15 cellular contexts compared by ENCODE assay signal in the genomic region with DNA sequence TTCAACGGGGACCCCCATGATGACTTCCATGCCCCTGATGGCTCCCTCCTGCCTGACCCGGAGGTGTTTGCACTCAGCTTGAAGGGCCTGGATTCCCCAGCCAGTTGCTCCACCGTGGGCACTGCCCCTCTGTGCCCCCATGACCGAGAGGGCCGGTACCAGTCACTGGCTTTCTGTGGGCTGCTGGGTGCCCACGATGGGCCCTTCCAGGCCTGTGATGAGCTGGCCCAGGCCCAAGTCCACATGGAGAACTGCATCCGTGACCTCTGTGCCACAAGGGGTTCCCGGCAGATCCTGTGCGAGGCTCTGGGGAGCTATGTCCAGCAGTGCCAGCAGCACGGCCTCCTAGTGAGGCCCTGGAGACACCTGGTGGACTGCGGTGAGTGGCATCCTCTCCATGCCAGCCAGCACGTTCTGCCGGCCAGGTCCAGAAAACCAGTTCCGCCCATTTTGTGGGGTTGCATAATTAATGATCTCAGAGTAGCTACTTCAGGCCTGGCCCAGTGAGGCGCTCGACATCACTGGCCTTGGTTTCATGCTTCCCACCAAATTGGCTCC. TPM values are rescaled to one million over a fixed set of nuclear protein-coding genes. Genes with fewer than 3 reads are reported as not detected.
DNase-seq lines count a peak whose midpoint lies in the region; ATAC-seq and TF ChIP-seq lines count a peak whose summit lies in the region.
"Had no signal": no experiment of that assay in that cellular context is flagged by ENCODE, and none has a peak within 500 bp of the region (broad histone marks: within the 10 kb centered on the region; RNA-seq: fewer than 3 reads in every experiment).

No MANE protein-coding gene starts in this region.

- H4K20me1 ChIP-seq in BLaER1 treated with 17β-estradiol and CSF1 and Interleukin-3, amounts not matched to agents 10 nM and 100 nM = no peaks in the 10 kb centered on the region

- peaks cover 0 to 16% (median 0%) of the 10 kb centered on the region in 11 experiments; a peak in 6 of 22 replicates for H3K27me3 ChIP-seq in BLaER1 treated with 17β-estradiol and CSF1 and Interleukin-3, amounts not matched to agents 10 nM and 100 nM
- H3K27me3 ChIP-seq in lower lobe of right lung (ENCODE audit: low read depth) = no peaks in the 10 kb centered on the region
- no peaks in the 10 kb centered on the region for H3K27me3 ChIP-seq in transverse colon

- no peak for TF ChIP-seq EP300 in transverse colon (IDR thresholded peaks at IDR 0.05; ENCODE audit: low read depth)

- DNase-seq in HT-29 (ENCODE audit: low spot score) (peak; percentile 22), iPS-NIHi11 (ENCODE audit: low spot score) (peak; percentile 5), lower lobe of right lung (peak; percentile 33), T-helper 1 cell (no peak), transverse colon (no peak), GM03348 (ENCODE audit: low spot score) (no peak), NCI-H524 (lab: John Stamatoyannopoulos, UW) (no peak)
- DNase-seq: CD8-positive, alpha-beta T cell; COR-L47; DMS53; GF-D8; H9 had no signal

- no peak for ATAC-seq in lower lobe of right lung
- ATAC-seq: CD8-positive, alpha-beta T cell; K562 had no signal

- in situ Hi-C loops in transverse colon (cut with MboI; ENCODE audit: low pct_ligation_motif_present in 1 of 4, low pct_unique_long_range_greater_than_20kb in 1 of 4, low sequenced_read_pairs in 3 of 4) = no loop called here

- no peaks in the 10 kb centered on the region for H3K9me3 ChIP-seq in BLaER1 treated with 17β-estradiol and CSF1 and Interleukin-3, amounts not matched to agents 10 nM and 100 nM (replicated peaks in 1 of 11)
- H3K9me3 ChIP-seq in lower lobe of right lung (no peaks in the 10 kb centered on the region), transverse colon (no peaks in the 10 kb centered on the region)

- TF ChIP-seq CTCF in lower lobe of right lung (IDR thresholded peaks at IDR 0.05) (no peak), transverse colon (IDR thresholded peaks at IDR 0.05) (no peak)

- no peak overlapping the region for H3K27ac ChIP-seq in BLaER1 treated with 17β-estradiol and CSF1 and Interleukin-3, amounts not matched to agents 10 nM and 100 nM
- H3K27ac ChIP-seq in lower lobe of right lung = no peak overlapping the region
- no peak overlapping the region for H3K27ac ChIP-seq in transverse colon

- peak overlapping the region in 8 of 11 experiments; percentile 1 to 96 (median 32); a peak in 10 of 22 replicates for H3K4me2 ChIP-seq in BLaER1 treated with 17β-estradiol and CSF1 and Interleukin-3, amounts not matched to agents 10 nM and 100 nM

- H3K9ac ChIP-seq in BLaER1 treated with 17β-estradiol and CSF1 and Interleukin-3, amounts not matched to agents 10 nM and 100 nM = no peak overlapping the region

- no peak for TF ChIP-seq POLR2A in transverse colon (IDR thresholded peaks at IDR 0.05)

- 92% methylated on average over 9 of the region's 16 CpGs; no CpG with 5 or more reads in 1 of the 2 donors for WGBS in transverse colon (ENCODE audit: low coverage in 1 of 2), 2 donors

- H3K4me1 ChIP-seq in BLaER1 treated with 17β-estradiol and CSF1 and Interleukin-3, amounts not matched to agents 10 nM and 100 nM = peaks cover 0 to 100% (median 64%) of the 10 kb centered on the region in 10 experiments; a peak in 18 of 20 replicates
- H3K4me1 ChIP-seq in lower lobe of right lung (no peaks in the 10 kb centered on the region), transverse colon (no peaks in the 10 kb centered on the region)

- no peaks in the 10 kb centered on the region for H3K36me3 ChIP-seq in BLaER1 treated with 17β-estradiol and CSF1 and Interleukin-3, amounts not matched to agents 10 nM and 100 nM
- H3K36me3 ChIP-seq in lower lobe of right lung = no peaks in the 10 kb centered on the region
- no peaks in the 10 kb centered on the region for H3K36me3 ChIP-seq in transverse colon

- H3K4me3 ChIP-seq in BLaER1 treated with 17β-estradiol and CSF1 and Interleukin-3, amounts not matched to agents 10 nM and 100 nM = no peak overlapping the region
- H3K4me3 ChIP-seq in lower lobe of right lung (no peak overlapping the region), transverse colon (no peak overlapping the region)
- H3K4me3 ChIP-seq: K562 had no signal

- intact Hi-C loops in lower lobe of right lung (cut with DNase I) (no loop called here), transverse colon (cut with DNase I; ENCODE audit: low total_unique reads) (no loop called here)

RNA-seq across cellular contexts. Expression of a gene that starts 34.9 kb away (rescaled TPM):
- total RNA-seq in HT-29 (2014; rRNA removed; shearing (Covaris generic)) = 15.8 and 38.9 TPM in 2 replicates
- total RNA-seq in lower lobe of right lung (135 TPM), transverse colon (1,000 to 10,000 TPM; 1,678 to 4,641 (median 3,622) TPM)
- total RNA-seq: B cell; CD8-positive, alpha-beta T cell had no signal

RNA-seq across cellular contexts. Expression of a gene that starts 39.2 kb away (rescaled TPM):
- 0.42 and 3.0 TPM in 2 replicates for total RNA-seq in HT-29 (2014; rRNA removed; shearing (Covaris generic))
- total RNA-seq in lower lobe of right lung = 28.1 TPM
- under 1 TPM in 2 of 4 donors, not detected in 2; 0.32 to 0.68 TPM for total RNA-seq in transverse colon
- total RNA-seq: B cell; CD8-positive, alpha-beta T cell had no signal

RNA-seq across cellular contexts. Expression of a gene that starts 50.4 kb away (rescaled TPM):
- total RNA-seq in HT-29 (2014; rRNA removed; shearing (Covaris generic)) = 0.25 and 0.73 TPM in 2 replicates
- total RNA-seq in lower lobe of right lung = 9.8 TPM
- total RNA-seq in transverse colon = 10 to 100 TPM in 1 of 4 donors, 1 to 10 TPM in 2, under 1 TPM in 1; 0.60 to 14.2 (median 3.2) TPM

RNA-seq across cellular contexts. Expression of a gene that starts 54.2 kb away (rescaled TPM):
- not detected in 2 replicates for total RNA-seq in HT-29 (2014; rRNA removed; shearing (Covaris generic))
- 6.3 TPM for total RNA-seq in lower lobe of right lung
- total RNA-seq in transverse colon = 10 to 100 TPM in 3 of 4 donors, 1 to 10 TPM in 1; 9.8 to 71.8 (median 25.9) TPM

RNA-seq across cellular contexts. Expression of a gene that starts 57.9 kb away (rescaled TPM):
- total RNA-seq in HT-29 (2014; rRNA removed; shearing (Covaris generic)) = not detected in 2 replicates
- total RNA-seq in lower lobe of right lung (49.7 TPM), transverse colon (10 to 100 TPM in 2 of 4 donors, not detected in 2; 10.6 to 29.2 TPM)

Comparison
In these comparisons a context has a peak if more than half of its experiments do, and no peak if none do; other contexts are left out.
1. DNase-seq: peak in HT-29 (single experiment), iPS-NIHi11 (single experiment) and lower lobe of right lung (single experiment); none in T-helper 1 cell (0 of 5), transverse colon (single experiment), GM03348 (single experiment) and NCI-H524 (0 of 2).
2. RNA of a gene that starts 34.9 kb away (total RNA-seq): 1,678 to 4,641 TPM in transverse colon; 135 TPM in lower lobe of right lung (single experiment) and 15.8 to 38.9 TPM in HT-29; every median in the first group is over 10 times any median in the second.